In the genomic region with DNA sequence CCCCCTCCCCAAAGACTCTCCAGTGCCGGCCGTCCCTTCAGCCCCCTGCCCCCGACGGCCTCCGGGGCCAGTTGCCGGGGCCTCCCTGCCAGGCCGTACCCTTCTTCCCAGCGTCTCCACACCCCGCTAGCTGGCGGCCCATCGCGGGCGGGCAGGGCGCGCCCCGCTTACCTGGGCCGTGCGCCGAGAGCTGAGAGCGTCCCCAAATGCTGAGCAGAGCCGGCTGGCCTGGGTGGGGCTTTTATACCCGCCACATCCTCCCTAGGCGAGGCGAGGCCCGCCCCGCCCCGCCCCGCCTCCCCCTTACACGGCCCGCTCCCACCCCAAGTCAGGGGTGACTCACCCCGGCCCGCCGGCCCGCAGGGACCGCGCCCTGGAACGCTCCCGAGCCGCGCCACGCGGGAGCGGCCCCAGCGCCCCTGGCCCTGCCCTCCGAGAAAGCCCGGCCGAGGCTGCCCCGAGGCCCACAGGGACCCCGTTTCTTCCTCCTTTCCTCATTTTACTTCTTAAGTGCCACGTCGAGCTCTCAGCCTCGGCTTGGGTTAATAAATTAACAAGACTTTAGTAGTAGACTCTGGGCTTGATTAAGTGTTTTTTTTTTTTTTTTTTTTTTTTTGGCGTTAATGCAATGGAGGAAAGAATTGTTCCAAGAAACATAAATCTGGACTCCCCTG, we compare ENCODE assay signal across 8 cellular contexts. TPM values are rescaled to one million over a fixed set of nuclear protein-coding genes. Genes with fewer than 3 reads are reported as not detected.
A peak's percentile ranks its signal among the peaks of the same experiment; 100 is the strongest.
DNase-seq lines count a peak whose midpoint lies in the region; ATAC-seq and TF ChIP-seq lines count a peak whose summit lies in the region.

A gene (minus strand): TSS at position 215 of the 674 bp plus-strand sequence. CDS start 11,911 bp downstream, outside the sequence.

- H3K27ac ChIP-seq in CD4-positive, CD25-positive, alpha-beta regulatory T cell (ENCODE audit: insufficient read depth, low read length, poor library complexity, severe bottlenecking), result peak within 1 kb of the TSS; percentile 81
- peak within 1 kb of the TSS; percentile 99 to 100 (median 99) for H3K27ac ChIP-seq in upper lobe of left lung

- H3K27me3 Mint-ChIP-seq in CD4-positive, CD25-positive, alpha-beta regulatory T cell, result no peaks in the 10 kb centered on the region
- no peaks in the 10 kb centered on the region for H3K27me3 Mint-ChIP-seq in activated naive CD4-positive, alpha-beta T cell treated with anti-CD3 and anti-CD28 coated beads for 36 hours (ENCODE audit: low read depth)

- peak within 1 kb of the TSS; percentile 94 to 100 (median 95) for H3K27ac Mint-ChIP-seq in CD4-positive, CD25-positive, alpha-beta regulatory T cell
- H3K27ac Mint-ChIP-seq in activated naive CD4-positive, alpha-beta T cell treated with anti-CD3 and anti-CD28 coated beads for 36 hours, result peak within 1 kb of the TSS; percentile 57

- TF ChIP-seq CTCF in upper lobe of left lung (IDR thresholded peaks at IDR 0.05), result no peak

- peaks cover 11% of the 10 kb centered on the region for H3K36me3 ChIP-seq in CD4-positive, CD25-positive, alpha-beta regulatory T cell (ENCODE audit: control insufficient read depth, insufficient read depth, low read length)
- H3K36me3 ChIP-seq in upper lobe of left lung, result peaks cover 0 to 23% (median 2%) of the 10 kb centered on the region in 4 donors

- peaks cover 0 to 8% (median 0%) of the 10 kb centered on the region in 7 donors for H3K9me3 Mint-ChIP-seq in CD4-positive, CD25-positive, alpha-beta regulatory T cell
- H3K9me3 Mint-ChIP-seq in activated naive CD4-positive, alpha-beta T cell treated with anti-CD3 and anti-CD28 coated beads for 36 hours, result no peaks in the 10 kb centered on the region

- CTCF ChIA-PET in activated naive CD4-positive, alpha-beta T cell treated with anti-CD3 and anti-CD28 coated beads for 36 hours (lab: Charles Lee), result interaction anchor here (0.7 kb wide), 1 partner anchor 45 kb away, joined by 3 read pairs; no protein-coding TSS in a partner anchor

- peaks cover 24 to 57% (median 43%) of the 10 kb centered on the region in 4 donors for H3K4me1 Mint-ChIP-seq in CD4-positive, CD25-positive, alpha-beta regulatory T cell
- peaks cover 24% of the 10 kb centered on the region for H3K4me1 Mint-ChIP-seq in activated naive CD4-positive, alpha-beta T cell treated with anti-CD3 and anti-CD28 coated beads for 36 hours (ENCODE audit: low read depth)

- intact Hi-C loops in activated naive CD4-positive, alpha-beta T cell treated with anti-CD3 and anti-CD28 coated beads for 36 hours (cut with micrococcal nuclease), result loop anchor here (1.0 to 2.0 kb wide), 3 partner anchors 9 to 393 kb away; a partner anchor contains a TSS
- intact Hi-C loops in posterior vena cava (cut with DNase I), result no loop called here

- no peaks in the 10 kb centered on the region for H3K27me3 ChIP-seq in CD4-positive, CD25-positive, alpha-beta regulatory T cell (ENCODE audit: control insufficient read depth, insufficient read depth, low read length)
- H3K27me3 ChIP-seq in upper lobe of left lung, result no peaks in the 10 kb centered on the region

- TF ChIP-seq POLR2A in upper lobe of left lung (IDR thresholded peaks at IDR 0.05), result peak; percentile 82 to 98 (median 89)

- H3K36me3 Mint-ChIP-seq in CD4-positive, CD25-positive, alpha-beta regulatory T cell, result peaks cover 20% of the 10 kb centered on the region
- no peaks in the 10 kb centered on the region for H3K36me3 Mint-ChIP-seq in activated naive CD4-positive, alpha-beta T cell treated with anti-CD3 and anti-CD28 coated beads for 36 hours (ENCODE audit: low read depth)

- no peaks in the 10 kb centered on the region for H3K9me3 ChIP-seq in CD4-positive, CD25-positive, alpha-beta regulatory T cell (ENCODE audit: control insufficient read depth in 2 of 2, low read length in 2 of 2)
- no peaks in the 10 kb centered on the region for H3K9me3 ChIP-seq in upper lobe of left lung

- 0 to 1% methylated on average over 14 to 35 of the region's 53 CpGs for WGBS in upper lobe of left lung, 2 donors

- DNase-seq in CD4-positive, CD25-positive, alpha-beta regulatory T cell, result peak; percentile 79 to 93 (median 82)
- peak; percentile 26 for DNase-seq in SK-N-DZ (ENCODE audit: low spot score)
- peak; percentile 80 for DNase-seq in activated naive CD4-positive, alpha-beta T cell treated with anti-CD3 and anti-CD28 coated beads for 36 hours
- DNase-seq in glomerular endothelial cell (ENCODE audit: extremely low read depth, low read depth, low spot score), result no peak
- DNase-seq in posterior vena cava (ENCODE audit: low spot score), result peak; percentile 96
- peak; percentile 89 to 97 for DNase-seq in upper lobe of left lung

- H3K4me1 ChIP-seq in CD4-positive, CD25-positive, alpha-beta regulatory T cell (ENCODE audit: control insufficient read depth, insufficient read depth, low read length, poor library complexity, severe bottlenecking), result peaks cover 51% of the 10 kb centered on the region
- peaks cover 40 to 49% (median 44%) of the 10 kb centered on the region in 4 donors for H3K4me1 ChIP-seq in upper lobe of left lung

- peak in 1 of 4 donors; percentile 63 for TF ChIP-seq EP300 in upper lobe of left lung (IDR thresholded peaks at IDR 0.05)

- peak within 1 kb of the TSS; percentile 94 to 98 (median 96) for H3K4me3 Mint-ChIP-seq in CD4-positive, CD25-positive, alpha-beta regulatory T cell
- peak within 1 kb of the TSS; percentile 72 for H3K4me3 Mint-ChIP-seq in activated naive CD4-positive, alpha-beta T cell treated with anti-CD3 and anti-CD28 coated beads for 36 hours

- H3K4me3 ChIP-seq in CD4-positive, CD25-positive, alpha-beta regulatory T cell (ENCODE audit: low read depth, low read length), result peak within 1 kb of the TSS; percentile 89
- peak within 1 kb of the TSS; percentile 93 to 99 (median 98) for H3K4me3 ChIP-seq in upper lobe of left lung

- peak; percentile 80 for ATAC-seq in CD4-positive, CD25-positive, alpha-beta regulatory T cell (ENCODE audit: low read depth in 2 of 2)
- peak; percentile 71 for ATAC-seq in GM19324 (IDR thresholded peaks at IDR 0.05; ENCODE audit: low FRiP score, unreplicated experiment)
- ATAC-seq in HG03439 (IDR thresholded peaks at IDR 0.05; ENCODE audit: unreplicated experiment), result peak; percentile 73
- peak; percentile 89 to 93 for ATAC-seq in upper lobe of left lung (ENCODE audit: low FRiP score in 2 of 2)

RNA-seq across cellular contexts. Expression of the gene that starts here (rescaled TPM):
- total RNA-seq in CD4-positive, CD25-positive, alpha-beta regulatory T cell, result 261 TPM
- 1,000 to 10,000 TPM in 2 of 4 donors, 100 to 1,000 TPM in 2; 681 to 1,236 (median 896) TPM for polyA plus RNA-seq in CD4-positive, CD25-positive, alpha-beta regulatory T cell
- 41.3 and 47.6 TPM in 2 replicates for polyA plus RNA-seq in SK-N-DZ (2014; cell fraction: cytosol; rRNA removed)
- 24.6 and 24.8 TPM in 2 replicates for polyA plus RNA-seq in SK-N-DZ (2014; cell fraction: nucleus; rRNA removed)
- total RNA-seq in activated naive CD4-positive, alpha-beta T cell treated with anti-CD3 and anti-CD28 coated beads for 36 hours, result 10 to 100 TPM; 16.9 to 18.0 TPM
- total RNA-seq in glomerular endothelial cell (3,047 and 4,630 TPM in 2 replicates), posterior vena cava (1,000 to 10,000 TPM in 1 of 2 donors, 100 to 1,000 TPM in 1; 815 to 1,045 TPM), upper lobe of left lung (1,000 to 10,000 TPM in 4 of 6 donors, 100 to 1,000 TPM in 2; 394 to 1,774 (median 1,094) TPM)

Comparison
In these comparisons a context has a peak if more than half of its experiments do, and no peak if none do; other contexts are left out.
1. RNA of the gene that starts here (total RNA-seq): 3,047 to 4,630 TPM in glomerular endothelial cell, 394 to 1,774 TPM in upper lobe of left lung, 815 to 1,045 TPM in posterior vena cava and 261 TPM in CD4-positive, CD25-positive, alpha-beta regulatory T cell (single experiment); 16.9 to 18.0 TPM in activated naive CD4-positive, alpha-beta T cell treated with anti-CD3 and anti-CD28 coated beads for 36 hours; every median in the first group is over 10 times any median in the second.
2. Peak in every context shown above with its lines, with median percentiles within 50 percentile points of each other: ATAC-seq.